21 cellular contexts compared by ENCODE assay signal in the genomic region with DNA sequence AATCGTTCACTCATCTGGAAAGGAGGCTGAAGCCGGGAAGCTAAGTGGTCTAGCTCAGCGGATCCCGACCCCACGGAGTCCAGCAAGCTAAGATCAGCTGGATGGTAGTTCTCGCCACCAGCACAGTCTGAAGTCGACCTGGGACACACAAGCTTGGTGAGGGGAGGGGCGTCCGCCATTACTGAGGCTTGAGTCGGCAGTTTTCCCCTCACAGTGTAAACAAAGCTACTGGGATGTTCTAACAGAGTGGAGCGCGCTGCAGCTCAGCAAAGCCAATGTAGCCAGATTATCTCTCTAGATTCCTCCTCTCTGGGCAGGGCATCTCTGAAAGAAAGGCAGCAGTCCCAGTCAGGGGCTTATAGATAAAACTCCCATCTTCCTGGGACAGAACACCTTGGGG.
"Had no signal": no experiment of that assay in that cellular context is flagged by ENCODE, and none has a peak within 500 bp of the region (broad histone marks: within the 10 kb centered on the region; RNA-seq: fewer than 3 reads in every experiment).

No MANE protein-coding gene starts in this region.

- DNase-seq: IMR-90, Kasumi-1, MM.1S, NCI-H1092 treated with DMSO at 0.1 percent for 48 hours, NCI-H1417, NCI-H1436 treated with DMSO at 0.1 percent for 48 hours, NCI-H1694, NCI-H187 treated with DMSO at 0.1 percent for 48 hours, NCI-H2029 treated with DMSO at 0.1 percent for 48 hours, NCI-H2171, NCI-H226, NCI-H446, NCI-H510A, NCI-H524 treated with DMSO at 0.1 percent for 48 hours, NCI-H69, NCI-H774, Right ventricle myocardium superior, RPMI8226, SK-N-SH had no signal

- H3K4me2 ChIP-seq: KMS-11, SK-N-SH had no signal

- H3K9me3 ChIP-seq: SK-N-SH had no signal

- H3K27ac ChIP-seq: KMS-11 had no signal

- H3K9ac ChIP-seq: KMS-11, SK-N-SH had no signal

- FAIRE-seq: RCC 7860 had no signal
